Comparison of ENCODE assay signal across 24 cellular contexts in genomic region chr6:159312204-159312603, GRCh38.
A peak's percentile ranks its signal among the peaks of the same experiment; 100 is the strongest.
DNase-seq lines count a peak whose midpoint lies in the region; ATAC-seq and TF ChIP-seq lines count a peak whose summit lies in the region.
"Had no signal": no experiment of that assay in that cellular context is flagged by ENCODE, and none has a peak within 500 bp of the region (broad histone marks: within the 10 kb centered on the region; RNA-seq: fewer than 3 reads in every experiment).

No MANE protein-coding gene starts in this region.

- H3K36me3 ChIP-seq in esophagus muscularis mucosa (no peaks in the 10 kb centered on the region), osteoblast (ENCODE audit: insufficient read depth, low read length) (no peaks in the 10 kb centered on the region), vagina (no peaks in the 10 kb centered on the region)
- H3K36me3 ChIP-seq: BLaER1 treated with 17β-estradiol and CSF1 and Interleukin-3, amounts not matched to agents 10 nM and 100 nM; SJSA1 had no signal

- no peak overlapping the region for H2AFZ ChIP-seq in osteoblast (ENCODE audit: low read length)

- peak overlapping the region in 3 of 4 donors; percentile 2 to 20 (median 19) for H3K27ac ChIP-seq in esophagus muscularis mucosa (replicated peaks in 1 of 4)
- H3K27ac ChIP-seq in osteoblast (ENCODE audit: low read depth, low read length): peak overlapping the region; percentile 51
- peak overlapping the region; percentile 28 for H3K27ac ChIP-seq in vagina
- H3K27ac ChIP-seq: BLaER1 treated with 17β-estradiol and CSF1 and Interleukin-3, amounts not matched to agents 10 nM and 100 nM; HL-60; SJSA1 had no signal

- no peaks in the 10 kb centered on the region for H3K79me2 ChIP-seq in osteoblast (ENCODE audit: insufficient read depth, low read length)

- H3K4me2 ChIP-seq in osteoblast (ENCODE audit: insufficient read depth, low read length): no peak overlapping the region
- H3K4me2 ChIP-seq: BLaER1 treated with 17β-estradiol and CSF1 and Interleukin-3, amounts not matched to agents 10 nM and 100 nM had no signal

- H3K4me3 ChIP-seq in esophagus muscularis mucosa (no peak overlapping the region), osteoblast (ENCODE audit: insufficient read depth, low read length) (no peak overlapping the region), vagina (no peak overlapping the region)
- H3K4me3 ChIP-seq: BLaER1 treated with 17β-estradiol and CSF1 and Interleukin-3, amounts not matched to agents 10 nM and 100 nM; K562; SJSA1 had no signal

- no peak for ATAC-seq in GM19395 (IDR thresholded peaks at IDR 0.05; ENCODE audit: unreplicated experiment)
- ATAC-seq in HG02623 (IDR thresholded peaks at IDR 0.05; ENCODE audit: unreplicated experiment): no peak

- no peak for TF ChIP-seq CTCF in esophagus muscularis mucosa (IDR thresholded peaks at IDR 0.05)
- no peak for TF ChIP-seq CTCF in osteoblast (IDR thresholded peaks at IDR 0.05; ENCODE audit: extremely low read depth, low read depth, low read length)
- no peak for TF ChIP-seq CTCF in vagina (IDR thresholded peaks at IDR 0.05)

- H3K9me3 ChIP-seq in esophagus muscularis mucosa: no peaks in the 10 kb centered on the region
- H3K9me3 ChIP-seq in osteoblast (ENCODE audit: low read depth, low read length): no peaks in the 10 kb centered on the region
- no peaks in the 10 kb centered on the region for H3K9me3 ChIP-seq in vagina
- H3K9me3 ChIP-seq: Caco-2, SJSA1 had no signal

- peak; percentile 38 for DNase-seq in GM03348 (ENCODE audit: low spot score)
- DNase-seq in esophagus muscularis mucosa (ENCODE audit: extremely low spot score): no peak
- peak; percentile 81 for DNase-seq in osteoblast (ENCODE audit: insufficient read length, low spot score, missing footprints)
- no peak for DNase-seq in vagina (ENCODE audit: extremely low spot score in 2 of 2)
- DNase-seq in GM19238 (ENCODE audit: insufficient read length, low spot score): no peak
- DNase-seq: Caco-2; CD4-positive, alpha-beta memory T cell; DMS 273 treated with DMSO at 0.1 percent for 48 hours; DMS79 treated with DMSO at 0.1 percent for 48 hours; H9; HFFc6; MM.1S; NCI-H1048; NCI-H1417 treated with DMSO at 0.1 percent for 48 hours; NCI-H187; NCI-H446; NCI-H526; OCI-M1 had no signal

- intact Hi-C loops in esophagus muscularis mucosa (cut with DNase I) (no loop called here), vagina (cut with DNase I) (no loop called here)

- TF ChIP-seq EP300 in esophagus muscularis mucosa (IDR thresholded peaks at IDR 0.05): no peak

- TF ChIP-seq POLR2A in esophagus muscularis mucosa (IDR thresholded peaks at IDR 0.05; ENCODE audit: low read depth): no peak
- TF ChIP-seq POLR2A in vagina (IDR thresholded peaks at IDR 0.05): no peak

- H3K27me3 ChIP-seq in esophagus muscularis mucosa (no peaks in the 10 kb centered on the region), osteoblast (ENCODE audit: insufficient read depth, low read length) (no peaks in the 10 kb centered on the region), vagina (no peaks in the 10 kb centered on the region)
- H3K27me3 ChIP-seq: BLaER1 treated with 17β-estradiol and CSF1 and Interleukin-3, amounts not matched to agents 10 nM and 100 nM; SJSA1 had no signal

- no peaks in the 10 kb centered on the region for H4K20me1 ChIP-seq in osteoblast (ENCODE audit: insufficient read depth, low read length)
- H4K20me1 ChIP-seq: BLaER1 treated with 17β-estradiol and CSF1 and Interleukin-3, amounts not matched to agents 10 nM and 100 nM had no signal

- 45% methylated on average over 1 of the region's 1 CpG for WGBS in esophagus muscularis mucosa

- H3K4me1 ChIP-seq in esophagus muscularis mucosa: peaks cover 0 to 41% (median 34%) of the 10 kb centered on the region in 4 donors
- peaks cover 13% of the 10 kb centered on the region for H3K4me1 ChIP-seq in osteoblast (ENCODE audit: insufficient read depth, low read length)
- peaks cover 5% of the 10 kb centered on the region for H3K4me1 ChIP-seq in vagina
- H3K4me1 ChIP-seq: BLaER1 treated with 17β-estradiol and CSF1 and Interleukin-3, amounts not matched to agents 10 nM and 100 nM; Caco-2 had no signal

Comparison
In these comparisons a context has a peak if more than half of its experiments do, and no peak if none do; other contexts are left out.
1. DNase-seq: peak in GM03348 (single experiment) and osteoblast (single experiment); none in esophagus muscularis mucosa (single experiment), vagina (0 of 2) and GM19238 (single experiment).
2. Peak in every context shown above with its lines, with median percentiles within 50 percentile points of each other: H3K27ac ChIP-seq.